In the genomic region with DNA sequence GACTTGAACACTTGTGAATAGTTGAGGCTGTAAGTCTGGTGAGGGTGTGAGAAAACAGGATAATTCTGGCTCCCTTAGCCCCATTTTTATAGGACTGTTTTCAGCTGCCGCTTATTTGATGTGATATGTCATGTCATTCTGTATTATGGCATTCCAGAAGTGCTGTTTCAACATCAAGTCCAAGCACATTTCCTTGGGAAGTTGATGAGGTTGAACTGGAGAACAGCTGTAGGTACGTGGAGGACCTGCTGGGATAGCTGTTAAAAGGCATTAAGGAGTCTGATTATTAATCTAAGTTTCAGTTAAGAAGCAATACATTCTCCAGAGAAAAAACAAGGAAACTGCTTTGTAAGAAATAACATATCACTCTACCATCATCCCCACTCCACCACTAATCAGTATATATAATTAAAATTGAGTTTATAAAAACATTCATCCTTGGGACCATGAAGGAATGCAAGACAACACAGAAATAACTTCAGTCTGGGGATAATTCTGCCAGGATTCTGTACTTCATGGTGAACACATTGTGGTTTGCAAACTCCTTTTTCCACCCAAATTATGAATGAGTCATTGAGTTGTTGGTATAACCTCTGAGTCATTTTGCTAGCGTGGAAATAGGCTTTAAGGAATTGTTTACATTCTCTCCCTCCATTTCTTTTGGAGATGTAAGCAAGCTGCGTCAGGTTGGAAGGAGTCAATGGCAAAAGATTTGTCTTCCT, we compare ENCODE assay signal across 16 cellular contexts. TPM values are rescaled to one million over a fixed set of nuclear protein-coding genes. Genes with fewer than 3 reads are reported as not detected.
DNase-seq lines count a peak whose midpoint lies in the region; ATAC-seq and TF ChIP-seq lines count a peak whose summit lies in the region.
"Had no signal": no experiment of that assay in that cellular context is flagged by ENCODE, and none has a peak within 500 bp of the region (broad histone marks: within the 10 kb centered on the region; RNA-seq: fewer than 3 reads in every experiment).

No MANE protein-coding gene starts in this region.

- H3K4me2 ChIP-seq in hepatocyte, result peak overlapping the region; percentile 45
- H3K4me2 ChIP-seq: KMS-11 had no signal

- no peaks in the 10 kb centered on the region for H3K79me2 ChIP-seq in hepatocyte

- TF ChIP-seq CTCF in hepatocyte (IDR thresholded peaks at IDR 0.05; ENCODE audit: poor library complexity) (no peak), Peyer's patch (IDR thresholded peaks at IDR 0.05) (no peak), gastrocnemius medialis (IDR thresholded peaks at IDR 0.05 in 4 of 5, conservative IDR thresholded peaks at IDR 0.05 in 1 of 5) (no peak)

- H3K4me1 ChIP-seq in adipocyte (ENCODE audit: control insufficient read depth, insufficient read depth, low read length), result no peaks in the 10 kb centered on the region
- H3K4me1 ChIP-seq in hepatocyte (ENCODE audit: insufficient read depth), result peaks cover 13% of the 10 kb centered on the region
- H3K4me1 ChIP-seq in Peyer's patch, result peaks cover 0 to 9% (median 0%) of the 10 kb centered on the region in 4 donors
- H3K4me1 ChIP-seq in gastrocnemius medialis, result no peaks in the 10 kb centered on the region
- H3K4me1 ChIP-seq: pancreas had no signal

- H4K20me1 ChIP-seq in hepatocyte (ENCODE audit: insufficient read depth, poor library complexity, severe bottlenecking), result no peaks in the 10 kb centered on the region

- peak overlapping the region; percentile 18 for H2AFZ ChIP-seq in hepatocyte

- 45% methylated on average over 4 of the region's 4 CpGs for WGBS in hepatocyte (ENCODE audit: low lambda C conversion rate, missing lambda C conversion rate)

- H3K36me3 ChIP-seq in adipocyte (ENCODE audit: control insufficient read depth, insufficient read depth, low read length, severe bottlenecking), result no peaks in the 10 kb centered on the region
- H3K36me3 ChIP-seq in hepatocyte (replicated peaks; ENCODE audit: insufficient read depth, low read depth), result no peaks in the 10 kb centered on the region
- H3K36me3 ChIP-seq in Peyer's patch, result no peaks in the 10 kb centered on the region
- H3K36me3 ChIP-seq in gastrocnemius medialis, result no peaks in the 10 kb centered on the region
- H3K36me3 ChIP-seq: pancreas, transverse colon had no signal

- H3K9ac ChIP-seq in adipocyte (ENCODE audit: low read length), result no peak overlapping the region
- H3K9ac ChIP-seq: KMS-11 had no signal

- H3K4me3 ChIP-seq in adipocyte (ENCODE audit: low read length) (no peak overlapping the region), hepatocyte (no peak overlapping the region), Peyer's patch (no peak overlapping the region), gastrocnemius medialis (no peak overlapping the region)
- H3K4me3 ChIP-seq: pancreas, transverse colon had no signal

- H3K9me2 ChIP-seq in hepatocyte (replicated peaks; ENCODE audit: insufficient read depth), result no peaks in the 10 kb centered on the region

- ATAC-seq in gastrocnemius medialis, result no peak
- ATAC-seq: pancreas, T-cell had no signal

- intact Hi-C loops in gastrocnemius medialis (cut with DNase I; ENCODE audit: low total_unique reads), result no loop called here

- DNase-seq in AG08396 (ENCODE audit: low spot score), result peak; percentile 62
- DNase-seq in HPDE6-E6E7 (ENCODE audit: extremely low spot score), result peak; percentile 8
- DNase-seq in adipocyte (ENCODE audit: low read depth), result peak; percentile 65
- DNase-seq in hepatocyte (ENCODE audit: low spot score), result peak; percentile 48
- DNase-seq in NCI-H2196 (lab: John Stamatoyannopoulos, UW; ENCODE audit: unreplicated experiment), result no peak
- DNase-seq in Peyer's patch, result no peak
- no peak for DNase-seq in gastrocnemius medialis
- DNase-seq in KG1 (lab: John Stamatoyannopoulos, UW), result no peak
- DNase-seq: activated CD4-positive, alpha-beta memory T cell treated with anti-CD3 and anti-CD28 coated beads, Interleukin-2, amount 10 ng/mL, durations not matched to agents 7 days and 5 days; endodermal cell; NCI-H510A treated with DMSO at 0.1 percent for 48 hours; pancreas; T-cell; transverse colon had no signal

- H3K27ac ChIP-seq in hepatocyte, result peak overlapping the region; percentile 75
- H3K27ac ChIP-seq in Peyer's patch, result peak overlapping the region in 1 of 4 donors; percentile 54
- H3K27ac ChIP-seq in gastrocnemius medialis, result no peak overlapping the region
- H3K27ac ChIP-seq: C4-2B, KMS-11, pancreas, transverse colon had no signal

- TF ChIP-seq POLR2A in Peyer's patch (IDR thresholded peaks at IDR 0.05), result no peak
- no peak for TF ChIP-seq POLR2A in gastrocnemius medialis (IDR thresholded peaks at IDR 0.05)

- no peaks in the 10 kb centered on the region for H3K9me3 ChIP-seq in adipocyte (ENCODE audit: control insufficient read depth, low read length)
- no peaks in the 10 kb centered on the region for H3K9me3 ChIP-seq in hepatocyte (ENCODE audit: low read depth)
- H3K9me3 ChIP-seq in Peyer's patch, result no peaks in the 10 kb centered on the region
- H3K9me3 ChIP-seq in gastrocnemius medialis, result no peaks in the 10 kb centered on the region
- H3K9me3 ChIP-seq: pancreas, transverse colon had no signal

- H3K27me3 ChIP-seq in adipocyte (replicated peaks; ENCODE audit: control insufficient read depth, insufficient read depth, low read length), result no peaks in the 10 kb centered on the region
- H3K27me3 ChIP-seq in hepatocyte, result no peaks in the 10 kb centered on the region
- no peaks in the 10 kb centered on the region for H3K27me3 ChIP-seq in Peyer's patch
- H3K27me3 ChIP-seq in gastrocnemius medialis, result no peaks in the 10 kb centered on the region
- H3K27me3 ChIP-seq: pancreas, transverse colon had no signal

- in situ Hi-C loops in gastrocnemius medialis (cut with MboI; ENCODE audit: low sequenced_read_pairs in 4 of 4), result no loop called here

RNA-seq across cellular contexts. Expression of gene TMEM229A, which starts 39.9 kb away (rescaled TPM):
- 0.17 and 1.3 TPM in 2 replicates for total RNA-seq in hepatocyte
- polyA plus RNA-seq in hepatocyte, result 0.35 TPM in 1 of 2 replicates, not detected in the other
- total RNA-seq in Peyer's patch, result 10 to 100 TPM in 3 of 4 donors, not detected in 1; 10.6 to 23.1 (median 11.4) TPM
- total RNA-seq in gastrocnemius medialis, result not detected
- total RNA-seq: activated CD4-positive, alpha-beta memory T cell treated with anti-CD3 and anti-CD28 coated beads, Interleukin-2, amount 10 ng/mL, durations not matched to agents 7 days and 5 days; T-cell had no signal

Comparison
In these comparisons a context has a peak if more than half of its experiments do, and no peak if none do; other contexts are left out.
1. DNase-seq: peak in AG08396 (single experiment), HPDE6-E6E7 (single experiment), adipocyte (single experiment) and hepatocyte (single experiment); none in NCI-H2196 (single experiment), Peyer's patch (0 of 3), gastrocnemius medialis (0 of 2) and KG1 (single experiment).